1 cellular context compared by ENCODE assay signal in genomic region chr9:88538311-88539085, GRCh38.
TF ChIP-seq lines count a peak whose summit lies in the region.

No MANE protein-coding gene starts in this region.

TF ChIP-seq in neural cell, 6 proteins besides CTCF, POLR2A, EP300 and RAD21 (continued from another document):
- no peak for TF ChIP-seq REST (IDR thresholded peaks at IDR 0.05; ENCODE audit: borderline replicate concordance)
- TF ChIP-seq EZH2 (IDR thresholded peaks at IDR 0.05; ENCODE audit: borderline replicate concordance, insufficient read depth, low read length, poor library complexity, severe bottlenecking): no peak
